ENCODE assay signal across 13 cellular contexts in the genomic region with DNA sequence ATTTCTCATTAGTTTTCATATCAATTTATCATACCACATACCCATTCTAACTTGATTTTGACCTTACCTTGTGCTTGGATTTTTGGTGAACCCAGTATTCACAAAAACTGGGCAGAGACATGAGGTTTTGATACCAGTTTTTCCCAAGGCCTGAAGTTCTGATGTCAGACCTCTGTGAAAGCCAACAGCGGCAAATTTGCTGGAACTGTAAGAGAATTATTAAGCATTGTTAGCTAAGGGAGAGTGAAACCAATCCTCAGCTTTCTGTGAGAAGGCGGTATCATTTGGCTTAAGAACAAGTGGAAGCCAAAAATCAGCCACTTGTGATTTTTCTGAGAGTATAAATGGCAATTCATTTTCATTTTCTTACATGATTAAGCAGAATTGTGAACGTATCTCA. TPM values are rescaled to one million over a fixed set of nuclear protein-coding genes. Genes with fewer than 3 reads are reported as not detected.
DNase-seq lines count a peak whose midpoint lies in the region; ATAC-seq and TF ChIP-seq lines count a peak whose summit lies in the region.
"Had no signal": no experiment of that assay in that cellular context is flagged by ENCODE, and none has a peak within 500 bp of the region (broad histone marks: within the 10 kb centered on the region; RNA-seq: fewer than 3 reads in every experiment).

No MANE protein-coding gene starts in this region.

- DNase-seq in right cardiac atrium: no peak
- no peak for DNase-seq in heart left ventricle
- DNase-seq in fibroblast of the aortic adventitia (ENCODE audit: low read depth): peak; percentile 54
- no peak for DNase-seq in thoracic aorta (ENCODE audit: low spot score)
- no peak for DNase-seq in pons (ENCODE audit: low spot score)
- DNase-seq in NCI-H146 (lab: John Stamatoyannopoulos, UW): no peak
- DNase-seq: Calu3; CD8-positive, alpha-beta T cell; DMS79 treated with DMSO at 0.1 percent for 48 hours; GF-D8; H9 had no signal

- H3K4me3 ChIP-seq in right cardiac atrium (ENCODE audit: low read length) (no peak overlapping the region), heart left ventricle (no peak overlapping the region), fibroblast of the aortic adventitia (ENCODE audit: low read depth, low read length) (no peak overlapping the region), thoracic aorta (no peak overlapping the region)
- H3K4me3 ChIP-seq: BLaER1 treated with 17β-estradiol and CSF1 and Interleukin-3, amounts not matched to agents 10 nM and 100 nM had no signal

- ATAC-seq in right cardiac atrium (peak in 1 of 2 donors; percentile 77), heart left ventricle (no peak), thoracic aorta (ENCODE audit: insufficient number of reproducible peaks, low FRiP score, low read depth) (no peak)
- ATAC-seq: CD8-positive, alpha-beta T cell had no signal

- WGBS in right cardiac atrium: 58% methylated on average over 3 of the region's 3 CpGs
- 73 to 80% (median 75%) methylated on average over 3 of the region's 3 CpGs for WGBS in heart left ventricle, 4 donors

- H3K36me3 ChIP-seq in heart left ventricle (no peaks in the 10 kb centered on the region), thoracic aorta (no peaks in the 10 kb centered on the region)

- H3K4me1 ChIP-seq in right cardiac atrium (ENCODE audit: control insufficient read depth, insufficient read depth, low read length) (no peaks in the 10 kb centered on the region), heart left ventricle (peaks cover 0 to 22% (median 6%) of the 10 kb centered on the region in 12 donors), thoracic aorta (ENCODE audit: control insufficient read depth in 1 of 2, low read depth in 2 of 2) (peaks cover 5 to 10% of the 10 kb centered on the region in 2 donors)

- TF ChIP-seq POLR2A in heart left ventricle (IDR thresholded peaks at IDR 0.05): no peak

- no peaks in the 10 kb centered on the region for H3K9me3 ChIP-seq in right cardiac atrium (ENCODE audit: control insufficient read depth, low read length)
- no peaks in the 10 kb centered on the region for H3K9me3 ChIP-seq in heart left ventricle
- no peaks in the 10 kb centered on the region for H3K9me3 ChIP-seq in thoracic aorta
- H3K9me3 ChIP-seq: BLaER1 treated with 17β-estradiol and CSF1 and Interleukin-3, amounts not matched to agents 10 nM and 100 nM had no signal

- H3K27ac ChIP-seq in right cardiac atrium (ENCODE audit: low read length) (peak overlapping the region; percentile 23), heart left ventricle (peak overlapping the region in 6 of 12 donors; percentile 13 to 78 (median 53)), thoracic aorta (peak overlapping the region; percentile 19 to 28)
- H3K27ac ChIP-seq: BLaER1 treated with 17β-estradiol and CSF1 and Interleukin-3, amounts not matched to agents 10 nM and 100 nM had no signal

- intact Hi-C loops in right cardiac atrium (cut with DNase I) (no loop called here), heart left ventricle (cut with DNase I) (no loop called here)

- no peaks in the 10 kb centered on the region for H3K27me3 ChIP-seq in right cardiac atrium (ENCODE audit: control insufficient read depth, insufficient read depth)
- no peaks in the 10 kb centered on the region for H3K27me3 ChIP-seq in heart left ventricle
- no peaks in the 10 kb centered on the region for H3K27me3 ChIP-seq in thoracic aorta (replicated peaks; ENCODE audit: insufficient read depth)
- H3K27me3 ChIP-seq: BLaER1 treated with 17β-estradiol and CSF1 and Interleukin-3, amounts not matched to agents 10 nM and 100 nM had no signal

- TF ChIP-seq CTCF in heart left ventricle (IDR thresholded peaks at IDR 0.05): no peak
- TF ChIP-seq CTCF in fibroblast of the aortic adventitia (IDR thresholded peaks at IDR 0.05; ENCODE audit: insufficient read depth, low read length): no peak
- no peak for TF ChIP-seq CTCF in thoracic aorta (IDR thresholded peaks at IDR 0.05)

RNA-seq across cellular contexts. Expression of gene HSD17B13, which starts 8.9 kb away (rescaled TPM):
- under 1 TPM in 3 of 4 donors, not detected in 1; 0.09 to 0.12 (median 0.11) TPM for total RNA-seq in right cardiac atrium
- polyA plus RNA-seq in right cardiac atrium: 0.14 TPM
- total RNA-seq in heart left ventricle: under 1 TPM in 5 of 9 donors, not detected in 4; 0.16 to 0.73 (median 0.35) TPM
- polyA plus RNA-seq in heart left ventricle: under 1 TPM; 0.11 to 0.23 TPM
- total RNA-seq in fibroblast of the aortic adventitia (ENCODE audit: low replicate concordance): 0.18 TPM in 1 of 2 replicates, not detected in the other
- total RNA-seq in thoracic aorta: under 1 TPM; 0.54 to 0.71 TPM
- total RNA-seq: A172, Calu3, H9 had no signal
